ENCODE assay signal across 23 cellular contexts in genomic region chrX:109954333-109954732, GRCh38. TPM values are rescaled to one million over a fixed set of nuclear protein-coding genes. Genes with fewer than 3 reads are reported as not detected.
DNase-seq lines count a peak whose midpoint lies in the region; ATAC-seq, FAIRE-seq and TF ChIP-seq lines count a peak whose summit lies in the region.
"Had no signal": no experiment of that assay in that cellular context is flagged by ENCODE, and none has a peak within 500 bp of the region (broad histone marks: within the 10 kb centered on the region; RNA-seq: fewer than 3 reads in every experiment).

No MANE protein-coding gene starts in this region.

- TF ChIP-seq POLR2A in K562 (conservative IDR thresholded peaks at IDR 0.05) = no peak

- H3K79me2 ChIP-seq in K562 (ENCODE audit: control insufficient read depth, insufficient read depth, low read length) (no peaks in the 10 kb centered on the region), neural progenitor cell (ENCODE audit: low read depth) (no peaks in the 10 kb centered on the region)

- CTCF ChIA-PET in K562 (lab: Yijun Ruan, JAX; ENCODE audit: low intra/inter-chr PET ratio) = no interaction called here

- BruUV-seq in K562 (replicated peaks; lab: Mats Ljungman, UMichigan) = no TSS peak

- H3K4me3 Mint-ChIP-seq in neural progenitor cell = no peak overlapping the region
- H3K4me3 Mint-ChIP-seq: activated CD4-positive, alpha-beta T cell treated with anti-CD3 and anti-CD28 coated beads, Interleukin-2, amount 10 ng/mL, durations not matched to agents 7 days and 5 days; IgD-negative memory B cell; stimulated activated naive CD8-positive, alpha-beta T cell treated with anti-CD3 and anti-CD28 coated beads, Interleukin-15, Interleukin-2, amounts not matched to agents 100 ng/mL and 50 ng/mL, for 24 hours had no signal

- H3K36me3 ChIP-seq in K562 (ENCODE audit: control insufficient read depth, insufficient read depth, low read length) (no peaks in the 10 kb centered on the region), neural progenitor cell (no peaks in the 10 kb centered on the region)
- H3K36me3 ChIP-seq: esophagus muscularis mucosa, ovary, sigmoid colon had no signal

- H3K9me3 ChIP-seq in K562 (replicated peaks; ENCODE audit: control insufficient read depth, insufficient read depth, low read depth, low read length) (no peaks in the 10 kb centered on the region), neural progenitor cell (ENCODE audit: low read depth) (no peaks in the 10 kb centered on the region)
- H3K9me3 ChIP-seq: esophagus muscularis mucosa, ovary, sigmoid colon had no signal

- no peaks in the 10 kb centered on the region for H3K4me1 Mint-ChIP-seq in neural progenitor cell

- H3K27ac ChIP-seq in K562 (ENCODE audit: extremely low read depth, low read depth, low read length) (peak overlapping the region; percentile 34; the same call in 1 of the 3 replicates), neural progenitor cell (no peak overlapping the region)
- H3K27ac ChIP-seq: esophagus muscularis mucosa, ovary, sigmoid colon had no signal

- no peaks in the 10 kb centered on the region for H3K9me1 ChIP-seq in K562 (ENCODE audit: control insufficient read depth, insufficient read depth, low read length)

- H2AFZ ChIP-seq in K562 (ENCODE audit: low read depth, low read length) (peak overlapping the region; percentile 87), neural progenitor cell (replicated peaks) (peak overlapping the region; percentile 57)

- no peaks in the 10 kb centered on the region for H3K36me3 Mint-ChIP-seq in neural progenitor cell
- H3K36me3 Mint-ChIP-seq: IgD-negative memory B cell had no signal

- H4K20me1 ChIP-seq in K562 (replicated peaks; ENCODE audit: control insufficient read depth, insufficient read depth, low read length) (no peaks in the 10 kb centered on the region), neural progenitor cell (ENCODE audit: low read depth) (no peaks in the 10 kb centered on the region)

- peaks cover 0 to 53% of the 10 kb centered on the region in 2 experiments; a peak in 4 of 5 replicates for H3K4me1 ChIP-seq in K562 (replicated peaks in 1 of 2; ENCODE audit: control insufficient read depth in 2 of 2, insufficient read depth in 2 of 2, low read length in 2 of 2)
- H3K4me1 ChIP-seq in neural progenitor cell = no peaks in the 10 kb centered on the region
- H3K4me1 ChIP-seq: esophagus muscularis mucosa, sigmoid colon had no signal

- no peak for TF ChIP-seq CTCF in K562 (IDR thresholded peaks at IDR 0.05 in 2 of 3, conservative IDR thresholded peaks at IDR 0.05 in 1 of 3; ENCODE audit: insufficient read depth in 2 of 3, low read depth in 1 of 3, low read length in 3 of 3)
- no peak for TF ChIP-seq CTCF in neural progenitor cell (IDR thresholded peaks at IDR 0.05)

- WGBS in K562 (ENCODE audit: insufficient coverage, low coverage, missing lambda C conversion rate) = 17% methylated on average over 2 of the region's 2 CpGs

- no peaks in the 10 kb centered on the region for H3K27me3 Mint-ChIP-seq in neural progenitor cell (ENCODE audit: insufficient read depth, low read depth)
- H3K27me3 Mint-ChIP-seq: activated CD4-positive, alpha-beta T cell treated with anti-CD3 and anti-CD28 coated beads, Interleukin-2, amount 10 ng/mL, durations not matched to agents 7 days and 5 days; IgD-negative memory B cell; stimulated activated naive CD8-positive, alpha-beta T cell treated with anti-CD3 and anti-CD28 coated beads, Interleukin-15, Interleukin-2, amounts not matched to agents 100 ng/mL and 50 ng/mL, for 24 hours had no signal

- H3K27me3 ChIP-seq in K562 (ENCODE audit: control insufficient read depth in 2 of 2, insufficient read depth in 2 of 2, low read length in 2 of 2) (no peaks in the 10 kb centered on the region), neural progenitor cell (no peaks in the 10 kb centered on the region)
- H3K27me3 ChIP-seq: esophagus muscularis mucosa, ovary, sigmoid colon had no signal

- H3K4me2 ChIP-seq in K562 (ENCODE audit: insufficient read depth, low read length) (peak overlapping the region; percentile 14; the same call in 1 of the 2 replicates), neural progenitor cell (no peak overlapping the region)

- ATAC-seq in K562 = peak; percentile 14; the same call in 2 of the 3 replicates
- ATAC-seq in HG03045 (IDR thresholded peaks at IDR 0.05; ENCODE audit: unreplicated experiment) = no peak
- ATAC-seq in GM19395 (IDR thresholded peaks at IDR 0.05; ENCODE audit: unreplicated experiment) = no peak
- ATAC-seq: HCT116 had no signal

- no peak for FAIRE-seq in K562 (lab: Jason Lieb, UNC)
- FAIRE-seq: G401.6 had no signal

- intact Hi-C loops in K562 (cut with micrococcal nuclease) = no loop called here

- POLR2A ChIA-PET in K562 (lab: Yijun Ruan, JAX) = interaction anchor here (0.7 to 1.0 kb wide), 3 partner anchors 11 to 33 kb away, joined by 3 to 4 read pairs (median 3); no protein-coding TSS in a partner anchor

- H3K9ac ChIP-seq in K562 (ENCODE audit: insufficient read depth in 1 of 2, low read depth in 2 of 2, low read length in 2 of 2) (no peak overlapping the region), neural progenitor cell (no peak overlapping the region)

- H3K4me3 ChIP-seq in K562 (no peak overlapping the region), neural progenitor cell (no peak overlapping the region)
- H3K4me3 ChIP-seq: esophagus muscularis mucosa, ovary, sigmoid colon had no signal

- H3F3A ChIP-seq in neural progenitor cell (ENCODE audit: low read depth) = no peaks in the 10 kb centered on the region

- peak; percentile 18 for DNase-seq in EL
- DNase-seq in HS-5 (ENCODE audit: low read depth) = peak; percentile 23
- no peak for DNase-seq in K562 (ENCODE audit: extremely low read depth in 1 of 4, low spot score in 3 of 4)
- DNase-seq in neural progenitor cell (ENCODE audit: low spot score) = no peak
- DNase-seq in DMS53 treated with DMSO at 0.1 percent for 48 hours (lab: John Stamatoyannopoulos, UW; ENCODE audit: unreplicated experiment) = no peak
- DNase-seq: activated CD4-positive, alpha-beta T cell treated with anti-CD3 and anti-CD28 coated beads, Interleukin-2, amount 10 ng/mL, durations not matched to agents 7 days and 5 days; activated CD8-positive, alpha-beta memory T cell treated with anti-CD3 and anti-CD28 coated beads, Interleukin-2, amount 50 U/mL, for 48 hours; activated gamma-delta T cell treated with Interleukin-2 at 50 U/mL for 16 hours; Calu3; central memory CD4-positive, alpha-beta T cell; effector CD8-positive, alpha-beta T cell; glutamatergic neuron; NCI-H2081; ovary; sigmoid colon; trophoblast cell had no signal

- TF ChIP-seq EP300 in K562 (IDR thresholded peaks at IDR 0.05; ENCODE audit: low read length) = no peak

- no peaks in the 10 kb centered on the region for H3K9me3 Mint-ChIP-seq in neural progenitor cell
- H3K9me3 Mint-ChIP-seq: IgD-negative memory B cell; stimulated activated naive CD8-positive, alpha-beta T cell treated with anti-CD3 and anti-CD28 coated beads, Interleukin-15, Interleukin-2, amounts not matched to agents 100 ng/mL and 50 ng/mL, for 24 hours had no signal

- no peak overlapping the region for H3K27ac Mint-ChIP-seq in neural progenitor cell
- H3K27ac Mint-ChIP-seq: activated CD4-positive, alpha-beta T cell treated with anti-CD3 and anti-CD28 coated beads, Interleukin-2, amount 10 ng/mL, durations not matched to agents 7 days and 5 days; IgD-negative memory B cell; stimulated activated naive CD8-positive, alpha-beta T cell treated with anti-CD3 and anti-CD28 coated beads, Interleukin-15, Interleukin-2, amounts not matched to agents 100 ng/mL and 50 ng/mL, for 24 hours had no signal

- in situ Hi-C loops in K562 (cut with MboI) = no loop called here

- TF ChIP-seq RAD21 in K562 (CRISPR knock-in tag; conservative IDR thresholded peaks at IDR 0.05 in 1 of 2, IDR thresholded peaks at IDR 0.05 in 1 of 2) = no peak

TF ChIP-seq in K562, 482 proteins besides CTCF, POLR2A, EP300 and RAD21:
- no peak for TF ChIP-seq NR2C2 (CRISPR knock-in tag; IDR thresholded peaks at IDR 0.05)
- TF ChIP-seq NR2C2 (tag; IDR thresholded peaks at IDR 0.05) = 0 out of 2 replicates have a peak, but pooled peaks have one; percentile 14
- TF ChIP-seq NCOA2 (IDR thresholded peaks at IDR 0.05; ENCODE audit: partially characterized antibody in 2 of 2) = no peak
- TF ChIP-seq HMBOX1 (IDR thresholded peaks at IDR 0.05) = 0 out of 2 replicates have a peak, but pooled peaks have one; percentile 11
- TF ChIP-seq ZFPM2 (CRISPR knock-in tag; IDR thresholded peaks at IDR 0.05) = no peak

RNA-seq across cellular contexts. Expression of gene TMEM164, which starts 48.6 kb away (rescaled TPM):
- 48.8 and 62.1 TPM in 2 replicates for total RNA-seq in K562 (2011; cell fraction: chromatin; rRNA removed; ENCODE audit: low replicate concordance)
- total RNA-seq in K562 (2011; cell fraction: nucleolus; rRNA removed) = 47.6 and 54.0 TPM in 2 replicates
- 66.5 and 89.7 TPM in 2 replicates for total RNA-seq in K562 (2011; cell fraction: nucleoplasm; rRNA removed)
- 18.3 and 44.2 TPM in 2 replicates for total RNA-seq in K562 (2014; rRNA removed)
- 24.7 and 25.4 TPM in 2 replicates for total RNA-seq in K562 (2014; rRNA removed; fragmentation: Illumina TruSeq; extraction: Trizol)
- 25.9 and 28.7 TPM in 2 replicates for total RNA-seq in K562 (2015; rRNA removed; fragmentation: Illumina TruSeq; extraction: Trizol)
- 57.3 and 58.7 TPM in 2 replicates for total RNA-seq in K562 (2021)
- 23.1 and 28.0 TPM in 2 replicates for polyA plus RNA-seq in K562 (2011; rRNA removed)
- 20.8 and 24.2 TPM in 2 replicates for polyA plus RNA-seq in K562 (2011; cell fraction: cytosol; rRNA removed)
- 37.8 and 51.1 TPM in 2 replicates for polyA plus RNA-seq in K562 (2011; cell fraction: nucleus; rRNA removed)
- polyA plus RNA-seq in K562 (2012) = 31.6 and 34.8 TPM in 2 replicates
- 47.4 and 47.7 TPM in 2 replicates for polyA plus RNA-seq in K562 (2014; fragmentation: Illumina TruSeq; extraction: Trizol)
- 1 to 10 TPM; 2.4 to 3.0 TPM for polyA plus RNA-seq in K562 (2014; fragmentation: Nextera tagmentation; extraction: Ambion mirVana)
- 22.6 and 23.8 TPM in 2 replicates for polyA plus RNA-seq in K562 (2014; rRNA removed)
- polyA minus RNA-seq in K562 (2011; rRNA and poly(A)+ RNA removed) = 30.1 and 30.7 TPM in 2 replicates
- polyA minus RNA-seq in K562 (2011; cell fraction: cytosol; rRNA and poly(A)+ RNA removed) = 30.5 and 31.7 TPM in 2 replicates
- 22.8 and 30.3 TPM in 2 replicates for polyA minus RNA-seq in K562 (2011; cell fraction: nucleus; rRNA and poly(A)+ RNA removed)
- total RNA-seq in neural progenitor cell (ENCODE audit: low replicate concordance) = 15.5 and 23.9 TPM in 2 replicates

Comparison
In these comparisons a context has a peak if more than half of its experiments do, and no peak if none do; other contexts are left out.
1. DNase-seq: peak in EL (single experiment) and HS-5 (single experiment); none in K562 (0 of 4), neural progenitor cell (single experiment) and DMS53 treated with DMSO at 0.1 percent for 48 hours (single experiment).